In genomic region chr5:91222482-91222881, GRCh38 we compare ENCODE assay signal across 32 cellular contexts.
"Had no signal": no experiment of that assay in that cellular context is flagged by ENCODE, and none has a peak within 500 bp of the region (broad histone marks: within the 10 kb centered on the region; RNA-seq: fewer than 3 reads in every experiment).

No MANE protein-coding gene starts in this region.

- H3K79me2 ChIP-seq: hepatocyte had no signal

- H3K4me2 ChIP-seq: hepatocyte had no signal

- DNase-seq: activated CD4-positive, alpha-beta T cell treated with anti-CD3 and anti-CD28 coated beads for 4 hours; activated CD4-positive, alpha-beta T cell treated with anti-CD3 and anti-CD28 coated beads, Interleukin-2, amount 50 U/mL, for 1 hour; activated CD4-positive, alpha-beta T cell treated with anti-CD3 and anti-CD28 coated beads, Interleukin-2, amount 50 U/mL, for 48 hours; activated CD4-positive, CD25-positive, alpha-beta regulatory T cell; activated CD4-positive, CD25-positive, alpha-beta regulatory T cell treated with anti-CD3 and anti-CD28 coated beads, Interleukin-2, amount 50 U/mL, for 72 hours; activated CD8-positive, alpha-beta memory T cell treated with anti-CD3 and anti-CD28 coated beads for 24 hours; activated CD8-positive, alpha-beta T cell treated with anti-CD3 and anti-CD28 coated beads for 36 hours; activated effector memory CD4-positive, alpha-beta T cell treated with Interleukin-2 at 50 U/mL for 16 hours; activated gamma-delta T cell treated with Interleukin-2 at 50 U/mL for 16 hours; activated naive CD4-positive, alpha-beta T cell treated with anti-CD3 and anti-CD28 coated beads, Interleukin-2, amount 50 U/mL, for 16 hours; activated naive CD4-positive, alpha-beta T cell treated with Interleukin-2 at 50 U/mL for 16 hours; activated T-cell treated with anti-CD3 and anti-CD28 coated beads, Interleukin-2, amount 50 U/mL, for 4 hours; amniotic stem cell; anterior cingulate cortex; body of pancreas; central memory CD4-positive, alpha-beta T cell; cerebellar nuclear complex; colonic mucosa; effector CD8-positive, alpha-beta T cell; esophagus squamous epithelium; foreskin melanocyte; heart right ventricle; T1000 had no signal

- H2AFZ ChIP-seq: hepatocyte had no signal

- FAIRE-seq: endometrium had no signal

- ATAC-seq: activated CD8-positive, alpha-beta T cell treated with anti-CD3 and anti-CD28 coated beads for 36 hours; activated T-cell treated with anti-CD3 and anti-CD28 coated beads, Interleukin-2, amount 50 U/mL, for 4 hours; activated T-helper 17 cell treated with anti-CD3 and anti-CD28 coated beads, Interleukin-2, amount 50 U/mL, for 72 hours; body of pancreas; gastroesophageal sphincter; heart right ventricle had no signal

- H3K36me3 ChIP-seq: cardiac muscle cell, colonic mucosa, esophagus squamous epithelium, gastroesophageal sphincter, heart right ventricle had no signal

- H3K27me3 Mint-ChIP-seq: activated naive CD8-positive, alpha-beta T cell; activated T-helper 17 cell treated with anti-CD3 and anti-CD28 coated beads, Interleukin-2, amount 50 U/mL, for 72 hours had no signal

- H3K36me3 Mint-ChIP-seq: activated naive CD8-positive, alpha-beta T cell had no signal

- H3K9me3 ChIP-seq: body of pancreas, colonic mucosa, esophagus squamous epithelium, gastroesophageal sphincter, heart right ventricle had no signal

- H3K4me3 ChIP-seq: body of pancreas, cardiac muscle cell, colonic mucosa, esophagus squamous epithelium, gastroesophageal sphincter, heart right ventricle, hepatocyte had no signal

- H3K4me1 ChIP-seq: gastroesophageal sphincter had no signal

- H3K27ac ChIP-seq: body of pancreas, cardiac muscle cell, colonic mucosa, epithelial cell of prostate, esophagus squamous epithelium, gastroesophageal sphincter, heart right ventricle, hepatocyte had no signal

- H3K27ac Mint-ChIP-seq: activated CD8-positive, alpha-beta T cell treated with anti-CD3 and anti-CD28 coated beads for 36 hours; activated naive CD8-positive, alpha-beta T cell; activated T-helper 17 cell treated with anti-CD3 and anti-CD28 coated beads, Interleukin-2, amount 50 U/mL, for 72 hours; T-helper 1 cell treated with Interleukin-12 subunit alpha and Interleukin-12 subunit beta and Interleukin-4 antibody, amounts not matched to agents 30 μg/mL and 1 μg/mL, for 36 hours; T-helper 2 cell treated with Interferon-gamma antibody and Interleukin-4, amounts not matched to agents 5 μg/mL and 100 μg/mL, for 36 hours had no signal

- H3K9me3 Mint-ChIP-seq: activated CD8-positive, alpha-beta T cell treated with anti-CD3 and anti-CD28 coated beads for 36 hours; activated T-cell treated with anti-CD3 and anti-CD28 coated beads, Interleukin-2, amount 50 U/mL, for 4 hours; activated T-helper 17 cell treated with anti-CD3 and anti-CD28 coated beads, Interleukin-2, amount 50 U/mL, for 72 hours; T-helper 1 cell treated with Interleukin-12 subunit alpha and Interleukin-12 subunit beta and Interleukin-4 antibody, amounts not matched to agents 30 μg/mL and 1 μg/mL, for 36 hours; T-helper 2 cell treated with Interferon-gamma antibody and Interleukin-4, amounts not matched to agents 5 μg/mL and 100 μg/mL, for 36 hours had no signal

- H3K27me3 ChIP-seq: body of pancreas, cardiac muscle cell, colonic mucosa, esophagus squamous epithelium, gastroesophageal sphincter, heart right ventricle, hepatocyte had no signal

- H3K4me3 Mint-ChIP-seq: activated CD8-positive, alpha-beta T cell treated with anti-CD3 and anti-CD28 coated beads for 36 hours; activated naive CD8-positive, alpha-beta T cell; activated T-cell treated with anti-CD3 and anti-CD28 coated beads, Interleukin-2, amount 50 U/mL, for 4 hours; activated T-helper 17 cell treated with anti-CD3 and anti-CD28 coated beads, Interleukin-2, amount 50 U/mL, for 72 hours; T-helper 1 cell treated with Interleukin-12 subunit alpha and Interleukin-12 subunit beta and Interleukin-4 antibody, amounts not matched to agents 30 μg/mL and 1 μg/mL, for 36 hours; T-helper 2 cell treated with Interferon-gamma antibody and Interleukin-4, amounts not matched to agents 5 μg/mL and 100 μg/mL, for 36 hours had no signal
